In the genomic region with DNA sequence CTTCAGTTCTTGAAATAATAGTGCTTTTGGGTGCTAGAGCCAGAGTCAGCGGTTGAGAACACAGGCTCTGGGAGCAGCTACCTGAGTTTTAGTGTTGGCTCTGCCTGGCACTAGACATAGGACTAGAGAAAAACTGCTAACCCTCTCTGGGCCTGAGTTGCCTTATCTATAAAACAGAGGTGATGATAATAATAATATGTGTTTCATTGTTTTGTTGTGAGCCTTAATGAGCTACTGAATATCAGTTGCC, we compare ENCODE assay signal across 1 cellular context.
TF ChIP-seq lines count a peak whose summit lies in the region.

No MANE protein-coding gene starts in this region.

TF ChIP-seq in SK-N-SH treated with all-trans-retinoic acid at 6 μM for 48 hours, 23 proteins besides CTCF, POLR2A, EP300 and RAD21 (continued from another document):
- TF ChIP-seq, protein P1, sequence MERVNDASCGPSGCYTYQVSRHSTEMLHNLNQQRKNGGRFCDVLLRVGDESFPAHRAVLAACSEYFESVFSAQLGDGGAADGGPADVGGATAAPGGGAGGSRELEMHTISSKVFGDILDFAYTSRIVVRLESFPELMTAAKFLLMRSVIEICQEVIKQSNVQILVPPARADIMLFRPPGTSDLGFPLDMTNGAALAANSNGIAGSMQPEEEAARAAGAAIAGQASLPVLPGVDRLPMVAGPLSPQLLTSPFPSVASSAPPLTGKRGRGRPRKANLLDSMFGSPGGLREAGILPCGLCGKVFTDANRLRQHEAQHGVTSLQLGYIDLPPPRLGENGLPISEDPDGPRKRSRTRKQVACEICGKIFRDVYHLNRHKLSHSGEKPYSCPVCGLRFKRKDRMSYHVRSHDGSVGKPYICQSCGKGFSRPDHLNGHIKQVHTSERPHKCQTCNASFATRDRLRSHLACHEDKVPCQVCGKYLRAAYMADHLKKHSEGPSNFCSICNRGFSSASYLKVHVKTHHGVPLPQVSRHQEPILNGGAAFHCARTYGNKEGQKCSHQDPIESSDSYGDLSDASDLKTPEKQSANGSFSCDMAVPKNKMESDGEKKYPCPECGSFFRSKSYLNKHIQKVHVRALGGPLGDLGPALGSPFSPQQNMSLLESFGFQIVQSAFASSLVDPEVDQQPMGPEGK (CRISPR knock-in tag; IDR thresholded peaks at IDR 0.05; ENCODE audit: borderline replicate concordance): no peak
- TF ChIP-seq PPARA (CRISPR knock-in tag; IDR thresholded peaks at IDR 0.05; ENCODE audit: borderline replicate concordance) (no peak), RARB (CRISPR knock-in tag; IDR thresholded peaks at IDR 0.05) (no peak), TOX (CRISPR knock-in tag; IDR thresholded peaks at IDR 0.05; ENCODE audit: borderline replicate concordance) (no peak)
- TF ChIP-seq, protein P2, sequence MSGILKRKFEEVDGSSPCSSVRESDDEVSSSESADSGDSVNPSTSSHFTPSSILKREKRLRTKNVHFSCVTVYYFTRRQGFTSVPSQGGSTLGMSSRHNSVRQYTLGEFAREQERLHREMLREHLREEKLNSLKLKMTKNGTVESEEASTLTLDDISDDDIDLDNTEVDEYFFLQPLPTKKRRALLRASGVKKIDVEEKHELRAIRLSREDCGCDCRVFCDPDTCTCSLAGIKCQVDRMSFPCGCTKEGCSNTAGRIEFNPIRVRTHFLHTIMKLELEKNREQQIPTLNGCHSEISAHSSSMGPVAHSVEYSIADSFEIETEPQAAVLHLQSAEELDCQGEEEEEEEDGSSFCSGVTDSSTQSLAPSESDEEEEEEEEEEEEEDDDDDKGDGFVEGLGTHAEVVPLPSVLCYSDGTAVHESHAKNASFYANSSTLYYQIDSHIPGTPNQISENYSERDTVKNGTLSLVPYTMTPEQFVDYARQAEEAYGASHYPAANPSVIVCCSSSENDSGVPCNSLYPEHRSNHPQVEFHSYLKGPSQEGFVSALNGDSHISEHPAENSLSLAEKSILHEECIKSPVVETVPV (CRISPR knock-in tag; IDR thresholded peaks at IDR 0.05): no peak
TF ChIP-seq in SK-N-SH treated with all-trans-retinoic acid at 6 μM for 48 hours: peak in this region for 0.
